In the genomic region with DNA sequence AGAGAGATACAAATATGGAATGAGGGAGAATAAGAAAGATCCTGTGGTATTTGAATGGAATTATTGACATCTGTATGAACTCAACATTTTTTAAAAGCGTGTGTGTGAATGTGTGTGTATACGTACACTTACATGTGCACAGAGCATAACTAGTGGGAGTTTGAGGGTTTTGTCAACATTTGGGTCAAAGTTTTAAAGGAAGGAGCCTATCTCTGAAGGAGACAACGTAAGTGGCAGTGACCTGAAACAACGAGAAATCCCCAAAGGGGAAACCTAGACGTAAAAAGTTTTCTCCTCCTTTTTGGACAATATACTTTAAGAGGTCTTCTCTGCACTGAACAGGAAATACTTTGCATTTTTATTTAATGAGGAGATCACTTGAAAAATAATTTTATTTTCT, we compare ENCODE assay signal across 19 cellular contexts. TPM values are rescaled to one million over a fixed set of nuclear protein-coding genes. Genes with fewer than 3 reads are reported as not detected.
DNase-seq lines count a peak whose midpoint lies in the region; ATAC-seq and TF ChIP-seq lines count a peak whose summit lies in the region.
"Had no signal": no experiment of that assay in that cellular context is flagged by ENCODE, and none has a peak within 500 bp of the region (broad histone marks: within the 10 kb centered on the region; RNA-seq: fewer than 3 reads in every experiment).

No MANE protein-coding gene starts in this region.

- H4K91ac ChIP-seq in mesenchymal stem cell (ENCODE audit: low read length): no peak overlapping the region

- in situ Hi-C loops in GM23248 (cut with MboI): loop anchor here (10.0 kb wide), 1 partner anchor 386 kb away; no protein-coding TSS in a partner anchor
- in situ Hi-C loops in KBM-7 (cut with MboI; ENCODE audit: low pct_unique_long_range_greater_than_20kb, low sequenced_read_pairs): no loop called here

- H3K9me2 ChIP-seq in GM23248 (ENCODE audit: insufficient read depth): no peaks in the 10 kb centered on the region

- no peaks in the 10 kb centered on the region for H3F3A ChIP-seq in GM23248 (ENCODE audit: insufficient read depth)

- TF ChIP-seq CTCF in A673 (conservative IDR thresholded peaks at IDR 0.05; ENCODE audit: low read depth, low read length): no peak

- ATAC-seq in HG03175 (IDR thresholded peaks at IDR 0.05; ENCODE audit: unreplicated experiment): no peak
- ATAC-seq: Panc1, Right ventricle myocardium inferior, SK-N-SH treated with all-trans-retinoic acid at 6 μM for 48 hours had no signal

- H3K14ac ChIP-seq in mesenchymal stem cell (ENCODE audit: low read length in 2 of 2): no peak overlapping the region

- no peak overlapping the region for H3K18ac ChIP-seq in mesenchymal stem cell (ENCODE audit: low read depth in 1 of 2, low read length in 2 of 2)

- H2BK5ac ChIP-seq in mesenchymal stem cell (ENCODE audit: low read depth, low read length, poor library complexity, severe bottlenecking): no peak overlapping the region

- H3K9me3 Mint-ChIP-seq in IgD-negative memory B cell: peaks cover 0 to 4% (median 0%) of the 10 kb centered on the region in 3 donors
- peaks cover 6% of the 10 kb centered on the region for H3K9me3 Mint-ChIP-seq in activated T-helper 1 cell treated with anti-CD3 and anti-CD28 coated beads, Interleukin-12 subunit alpha, Interleukin-12 subunit beta, Interleukin-2, Interleukin-4 antibody, amounts not matched to agents 30 ng/mL and 10 ng/mL and 1 ng/mL, durations not matched to agents 14 hours and 24 hours and 36 hours

- no peak overlapping the region for H2BK12ac ChIP-seq in mesenchymal stem cell (ENCODE audit: low read length in 2 of 2)

- CTCF ChIA-PET in A673 (lab: Charles Lee): interaction anchor here (0.6 kb wide), 1 partner anchor 386 kb away, joined by 3 read pairs; no protein-coding TSS in a partner anchor

- H4K8ac ChIP-seq in mesenchymal stem cell (ENCODE audit: low read length): no peak overlapping the region

- no peaks in the 10 kb centered on the region for H3K27me3 Mint-ChIP-seq in IgD-negative memory B cell
- no peaks in the 10 kb centered on the region for H3K27me3 Mint-ChIP-seq in activated T-helper 1 cell treated with anti-CD3 and anti-CD28 coated beads, Interleukin-12 subunit alpha, Interleukin-12 subunit beta, Interleukin-2, Interleukin-4 antibody, amounts not matched to agents 30 ng/mL and 10 ng/mL and 1 ng/mL, durations not matched to agents 14 hours and 24 hours and 36 hours (ENCODE audit: insufficient read depth)
- H3K27me3 Mint-ChIP-seq: CD8-positive, alpha-beta memory T cell had no signal

- H3K4me1 ChIP-seq in A673 (ENCODE audit: insufficient read depth, low read length, poor library complexity, severe bottlenecking) (peaks cover 22% of the 10 kb centered on the region), mesenchymal stem cell (ENCODE audit: control insufficient read depth, insufficient read depth, low read depth, low read length) (no peaks in the 10 kb centered on the region), GM23248 (ENCODE audit: insufficient read depth) (no peaks in the 10 kb centered on the region)

- 81% methylated on average over 3 of the region's 5 CpGs for WGBS in mesenchymal stem cell
- 94 to 96% methylated on average over 5 of the region's 5 CpGs for WGBS in GM23248 (ENCODE audit: low coverage in 1 of 2, low lambda C conversion rate in 2 of 2, missing lambda C conversion rate in 2 of 2), 2 experiments

- no peak overlapping the region for H2AK5ac ChIP-seq in mesenchymal stem cell (ENCODE audit: low read length, severe bottlenecking)

- H3K36me3 Mint-ChIP-seq in IgD-negative memory B cell: peaks cover 5% of the 10 kb centered on the region
- H3K36me3 Mint-ChIP-seq in activated T-helper 1 cell treated with anti-CD3 and anti-CD28 coated beads, Interleukin-12 subunit alpha, Interleukin-12 subunit beta, Interleukin-2, Interleukin-4 antibody, amounts not matched to agents 30 ng/mL and 10 ng/mL and 1 ng/mL, durations not matched to agents 14 hours and 24 hours and 36 hours (ENCODE audit: low read depth): peaks cover 2% of the 10 kb centered on the region
- H3K36me3 Mint-ChIP-seq: CD8-positive, alpha-beta memory T cell had no signal

- no peaks in the 10 kb centered on the region for H4K20me1 ChIP-seq in GM23248 (ENCODE audit: insufficient read depth)
- H4K20me1 ChIP-seq: BLaER1 treated with 17β-estradiol and CSF1 and Interleukin-3, amounts not matched to agents 10 nM and 100 nM had no signal

- H2AFZ ChIP-seq in mesenchymal stem cell (ENCODE audit: low read depth, low read length): no peak overlapping the region
- no peak overlapping the region for H2AFZ ChIP-seq in GM23248

- H3K4ac ChIP-seq in mesenchymal stem cell (ENCODE audit: low read depth in 1 of 2, low read length in 2 of 2): no peak overlapping the region

- no peak overlapping the region for H2BK15ac ChIP-seq in mesenchymal stem cell (ENCODE audit: low read depth, poor library complexity, severe bottlenecking)

- H3K23ac ChIP-seq in mesenchymal stem cell (ENCODE audit: low read length in 2 of 2): no peak overlapping the region

- no peak overlapping the region for H3K4me3 ChIP-seq in A673 (ENCODE audit: low read depth, low read length, poor library complexity, severe bottlenecking)
- no peak overlapping the region for H3K4me3 ChIP-seq in mesenchymal stem cell (ENCODE audit: insufficient read depth in 1 of 2, low read depth in 1 of 2, low read length in 2 of 2)
- no peak overlapping the region for H3K4me3 ChIP-seq in GM23248
- H3K4me3 ChIP-seq: BLaER1 treated with 17β-estradiol and CSF1 and Interleukin-3, amounts not matched to agents 10 nM and 100 nM had no signal

- H3K4me3 Mint-ChIP-seq in IgD-negative memory B cell: peak overlapping the region in 3 of 4 donors; percentile 5 to 76 (median 58)
- no peak overlapping the region for H3K4me3 Mint-ChIP-seq in activated T-helper 1 cell treated with anti-CD3 and anti-CD28 coated beads, Interleukin-12 subunit alpha, Interleukin-12 subunit beta, Interleukin-2, Interleukin-4 antibody, amounts not matched to agents 30 ng/mL and 10 ng/mL and 1 ng/mL, durations not matched to agents 14 hours and 24 hours and 36 hours

- no peak overlapping the region for H2BK120ac ChIP-seq in mesenchymal stem cell (ENCODE audit: low read depth, low read length)

- BruUV-seq in A673 (replicated peaks; lab: Mats Ljungman, UMichigan): no TSS peak

- POLR2A ChIA-PET in A673 (lab: Charles Lee; ENCODE audit: low non-redundant PET): no interaction called here

- H3K9me3 ChIP-seq in A673 (ENCODE audit: low read depth, low read length, poor library complexity, severe bottlenecking): no peaks in the 10 kb centered on the region
- no peaks in the 10 kb centered on the region for H3K9me3 ChIP-seq in mesenchymal stem cell (ENCODE audit: control insufficient read depth, low read length)
- H3K9me3 ChIP-seq in GM23248 (ENCODE audit: low read depth): no peaks in the 10 kb centered on the region

- no peak overlapping the region for H3K27ac ChIP-seq in A673 (ENCODE audit: low read depth, low read length, poor library complexity, severe bottlenecking)
- H3K27ac ChIP-seq in mesenchymal stem cell (ENCODE audit: low read length, poor library complexity, severe bottlenecking): no peak overlapping the region
- no peak overlapping the region for H3K27ac ChIP-seq in GM23248
- H3K27ac ChIP-seq: BLaER1 treated with 17β-estradiol and CSF1 and Interleukin-3, amounts not matched to agents 10 nM and 100 nM had no signal

- DNase-seq in A673 (ENCODE audit: low spot score) (peak; percentile 30), mesenchymal stem cell (no peak), pons (ENCODE audit: low spot score) (no peak), GM23248 (no peak), KBM-7 (no peak)
- DNase-seq in activated T-helper 1 cell treated with anti-CD3 and anti-CD28 coated beads, Interleukin-12 subunit alpha, Interleukin-12 subunit beta, Interleukin-2, Interleukin-4 antibody, amounts not matched to agents 30 ng/mL and 10 ng/mL and 1 ng/mL, durations not matched to agents 14 hours and 24 hours and 36 hours (ENCODE audit: low spot score): no peak
- DNase-seq: 8988T; CD8-positive, alpha-beta memory T cell; GF-D8; H7; NCI-H1436 treated with DMSO at 0.1 percent for 48 hours; NCI-H2081; NCI-H748 treated with DMSO at 0.1 percent for 48 hours had no signal

- H3K4me2 ChIP-seq in mesenchymal stem cell (ENCODE audit: low read length, poor library complexity, severe bottlenecking): peak overlapping the region; percentile 21
- no peak overlapping the region for H3K4me2 ChIP-seq in GM23248 (ENCODE audit: unreplicated experiment)

- H3K36me3 ChIP-seq in A673 (ENCODE audit: insufficient read depth, low read length, poor library complexity, severe bottlenecking) (no peaks in the 10 kb centered on the region), mesenchymal stem cell (ENCODE audit: control insufficient read depth in 1 of 2, insufficient read depth in 2 of 2, low read depth in 1 of 2, low read length in 2 of 2) (no peaks in the 10 kb centered on the region), GM23248 (ENCODE audit: low read depth) (no peaks in the 10 kb centered on the region)
- H3K36me3 ChIP-seq: BLaER1 treated with 17β-estradiol and CSF1 and Interleukin-3, amounts not matched to agents 10 nM and 100 nM had no signal

- H3K79me1 ChIP-seq in mesenchymal stem cell (replicated peaks; ENCODE audit: low read length, poor library complexity, severe bottlenecking): no peaks in the 10 kb centered on the region

- H3K27me3 ChIP-seq in A673 (replicated peaks; ENCODE audit: insufficient read depth, low read depth, low read length, poor library complexity) (no peaks in the 10 kb centered on the region), mesenchymal stem cell (ENCODE audit: control insufficient read depth in 1 of 2, insufficient read depth in 1 of 2, low read length in 2 of 2) (no peaks in the 10 kb centered on the region), GM23248 (replicated peaks; ENCODE audit: insufficient read depth) (no peaks in the 10 kb centered on the region)
- H3K27me3 ChIP-seq: BLaER1 treated with 17β-estradiol and CSF1 and Interleukin-3, amounts not matched to agents 10 nM and 100 nM had no signal

- H3K79me2 ChIP-seq in GM23248 (ENCODE audit: insufficient read depth): no peaks in the 10 kb centered on the region

- peak overlapping the region; percentile 9 to 78 (median 31) for H3K27ac Mint-ChIP-seq in IgD-negative memory B cell
- peak overlapping the region; percentile 37 for H3K27ac Mint-ChIP-seq in activated T-helper 1 cell treated with anti-CD3 and anti-CD28 coated beads, Interleukin-12 subunit alpha, Interleukin-12 subunit beta, Interleukin-2, Interleukin-4 antibody, amounts not matched to agents 30 ng/mL and 10 ng/mL and 1 ng/mL, durations not matched to agents 14 hours and 24 hours and 36 hours
- H3K27ac Mint-ChIP-seq: CD8-positive, alpha-beta memory T cell had no signal

- H3K9ac ChIP-seq in mesenchymal stem cell (ENCODE audit: low read length): no peak overlapping the region
- no peak overlapping the region for H3K9ac ChIP-seq in GM23248
- H3K9ac ChIP-seq: BLaER1 treated with 17β-estradiol and CSF1 and Interleukin-3, amounts not matched to agents 10 nM and 100 nM had no signal

- peaks cover 38 to 45% (median 40%) of the 10 kb centered on the region in 3 donors for H3K4me1 Mint-ChIP-seq in IgD-negative memory B cell
- peaks cover 27% of the 10 kb centered on the region for H3K4me1 Mint-ChIP-seq in activated T-helper 1 cell treated with anti-CD3 and anti-CD28 coated beads, Interleukin-12 subunit alpha, Interleukin-12 subunit beta, Interleukin-2, Interleukin-4 antibody, amounts not matched to agents 30 ng/mL and 10 ng/mL and 1 ng/mL, durations not matched to agents 14 hours and 24 hours and 36 hours (ENCODE audit: low read depth)

- intact Hi-C loops in A673 (cut with micrococcal nuclease; ENCODE audit: unreplicated experiment): loop anchor here (10.0 kb wide), 1 partner anchor 226 kb away; no protein-coding TSS in a partner anchor
- intact Hi-C loops in activated T-helper 1 cell treated with anti-CD3 and anti-CD28 coated beads, Interleukin-12 subunit alpha, Interleukin-12 subunit beta, Interleukin-2, Interleukin-4 antibody, amounts not matched to agents 30 ng/mL and 10 ng/mL and 1 ng/mL, durations not matched to agents 14 hours and 24 hours and 36 hours (cut with micrococcal nuclease): no loop called here

RNA-seq across cellular contexts. Expression of a gene that starts 40.2 kb away (rescaled TPM):
- 7.9 and 12.1 TPM in 2 replicates for total RNA-seq in A673 (2021)
- polyA plus RNA-seq in IgD-negative memory B cell (4.0 TPM), GM23248 (2016; fragmentation: Nextera tagmentation; extraction: Ambion mirVana) (1.7 and 2.8 TPM in 2 replicates)
- total RNA-seq in activated T-helper 1 cell treated with anti-CD3 and anti-CD28 coated beads, Interleukin-12 subunit alpha, Interleukin-12 subunit beta, Interleukin-2, Interleukin-4 antibody, amounts not matched to agents 30 ng/mL and 10 ng/mL and 1 ng/mL, durations not matched to agents 14 hours and 24 hours and 36 hours: 1.6 and 1.9 TPM in 2 replicates
- polyA plus RNA-seq in mesenchymal stem cell (2013, experiment 1 of 2): 2.5 TPM
- 2.8 TPM for polyA plus RNA-seq in mesenchymal stem cell (2013, experiment 2 of 2)
- total RNA-seq in GM23248 (2014; rRNA removed; shearing (Covaris generic)): 2.8 and 5.5 TPM in 2 replicates

RNA-seq across cellular contexts. Expression of a gene that starts 42.3 kb away (rescaled TPM):
- 28.4 and 30.9 TPM in 2 replicates for total RNA-seq in A673 (2021)
- polyA plus RNA-seq in IgD-negative memory B cell (41.0 TPM), GM23248 (2016; fragmentation: Nextera tagmentation; extraction: Ambion mirVana) (9.9 and 12.0 TPM in 2 replicates)
- 26.7 and 28.2 TPM in 2 replicates for total RNA-seq in activated T-helper 1 cell treated with anti-CD3 and anti-CD28 coated beads, Interleukin-12 subunit alpha, Interleukin-12 subunit beta, Interleukin-2, Interleukin-4 antibody, amounts not matched to agents 30 ng/mL and 10 ng/mL and 1 ng/mL, durations not matched to agents 14 hours and 24 hours and 36 hours
- 10.4 TPM for polyA plus RNA-seq in mesenchymal stem cell (2013, experiment 1 of 2)
- 10.3 TPM for polyA plus RNA-seq in mesenchymal stem cell (2013, experiment 2 of 2)
- 32.4 and 55.0 TPM in 2 replicates for total RNA-seq in GM23248 (2014; rRNA removed; shearing (Covaris generic))
